26 cellular contexts compared by ENCODE assay signal in the genomic region with DNA sequence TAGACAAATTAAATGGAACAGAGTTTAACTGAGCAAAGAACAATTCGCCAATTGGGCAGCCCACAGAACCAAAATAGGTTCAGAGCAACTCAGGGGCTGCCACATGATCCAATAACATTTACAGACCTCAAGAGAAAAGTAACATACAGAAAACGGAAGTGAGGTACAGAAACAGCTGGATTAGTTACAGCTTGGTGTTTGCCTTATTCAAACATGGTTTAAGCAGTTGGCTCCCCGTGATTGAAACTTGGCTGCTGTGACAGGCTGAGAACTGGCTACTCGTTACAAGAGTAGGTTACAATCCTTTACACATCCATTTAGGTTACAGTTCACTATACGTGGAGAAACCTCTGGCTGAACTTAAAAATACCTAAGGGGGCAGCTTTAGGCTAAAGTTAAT.
DNase-seq lines count a peak whose midpoint lies in the region; FAIRE-seq and TF ChIP-seq lines count a peak whose summit lies in the region.
"Had no signal": no experiment of that assay in that cellular context is flagged by ENCODE, and none has a peak within 500 bp of the region (broad histone marks: within the 10 kb centered on the region; RNA-seq: fewer than 3 reads in every experiment).

No MANE protein-coding gene starts in this region.

- FAIRE-seq in GM12891 (lab: Jason Lieb, UNC) (no peak), GM19239 (lab: Jason Lieb, UNC) (no peak), HTR-8/SVneo (lab: Jason Lieb, UNC) (no peak)
- FAIRE-seq: RCC 7860 had no signal

- no peaks in the 10 kb centered on the region for H3K9me2 ChIP-seq in OCI-LY7 (ENCODE audit: insufficient read depth, low read length)

- no peak for TF ChIP-seq POLR2A in GM12891 (IDR thresholded peaks at IDR 0.05; ENCODE audit: low read depth, low read length)

- no peaks in the 10 kb centered on the region for H3K79me2 ChIP-seq in OCI-LY7 (ENCODE audit: insufficient read depth, low read depth, low read length)

- H3K9me3 ChIP-seq in OCI-LY7 (ENCODE audit: low read length) (no peaks in the 10 kb centered on the region), mesodermal cell (ENCODE audit: control insufficient read depth, low read length) (no peaks in the 10 kb centered on the region)
- H3K9me3 ChIP-seq: spleen, thoracic aorta, vagina had no signal

- TF ChIP-seq CTCF in OCI-LY7 (conservative IDR thresholded peaks at IDR 0.05; ENCODE audit: low read length) = no peak

- no peak for DNase-seq in GM12891 (ENCODE audit: insufficient read length, low spot score)
- peak; percentile 57 for DNase-seq in H4 (ENCODE audit: low spot score)
- peak; percentile 0 for DNase-seq in OCI-LY7 (ENCODE audit: low spot score)
- no peak for DNase-seq in pons (ENCODE audit: low spot score)
- DNase-seq in GM19239 (ENCODE audit: insufficient read length, low spot score) = no peak
- no peak for DNase-seq in HTR-8/SVneo (ENCODE audit: insufficient read length, low spot score)
- DNase-seq: activated CD4-positive, alpha-beta T cell treated with anti-CD3 and anti-CD28 coated beads for 4 hours; activated CD8-positive, alpha-beta memory T cell treated with anti-CD3 and anti-CD28 coated beads for 24 hours; activated gamma-delta T cell treated with Interleukin-2 at 50 U/mL for 16 hours; activated T-cell treated with anti-CD3 and anti-CD28 coated beads, Interleukin-2, amount 50 U/mL, for 24 hours; effector CD4-positive, alpha-beta T cell; EL; head of caudate nucleus; KBM-7; NCI-H1930; NCI-H226; occipital lobe; spleen; stimulated activated CD4-positive, alpha-beta T cell treated with anti-CD3 and anti-CD28 coated beads, Interleukin-4, amount 100 ng/mL, for 1 hour; stimulated activated naive CD4-positive, alpha-beta T cell had no signal

- no peaks in the 10 kb centered on the region for H3K4me1 ChIP-seq in OCI-LY7 (ENCODE audit: insufficient read depth, low read length, poor library complexity, severe bottlenecking)
- H3K4me1 ChIP-seq in mesodermal cell (ENCODE audit: control insufficient read depth, insufficient read depth, low read length, poor library complexity, severe bottlenecking) = no peaks in the 10 kb centered on the region
- H3K4me1 ChIP-seq: spleen, vagina had no signal

- H3K36me3 ChIP-seq in OCI-LY7 (ENCODE audit: insufficient read depth, low read length) = no peaks in the 10 kb centered on the region
- no peaks in the 10 kb centered on the region for H3K36me3 ChIP-seq in mesodermal cell (ENCODE audit: control insufficient read depth, insufficient read depth, low read length)
- H3K36me3 ChIP-seq: spleen, thoracic aorta, vagina had no signal

- H3K4me3 ChIP-seq in OCI-LY7 (ENCODE audit: low read depth, low read length, poor library complexity, severe bottlenecking) = no peak overlapping the region
- no peak overlapping the region for H3K4me3 ChIP-seq in mesodermal cell (ENCODE audit: extremely low read depth, insufficient read depth, low read length, poor library complexity, severe bottlenecking)
- H3K4me3 ChIP-seq: spleen, thoracic aorta, vagina had no signal

- WGBS in mesodermal cell (ENCODE audit: insufficient coverage in 2 of 2), 2 experiments = 69 to 70% methylated on average over 3 to 4 of the region's 5 CpGs

- no peaks in the 10 kb centered on the region for H4K20me1 ChIP-seq in OCI-LY7 (ENCODE audit: insufficient read depth, low read length)

- intact Hi-C loops in OCI-LY7 (cut with micrococcal nuclease; ENCODE audit: unreplicated experiment) = no loop called here

- CTCF ChIA-PET in OCI-LY7 (lab: Charles Lee; ENCODE audit: unreplicated experiment) = no interaction called here

- H2AFZ ChIP-seq in OCI-LY7 (ENCODE audit: low read length) = no peak overlapping the region

- no TSS peak for BruUV-seq in OCI-LY7 (replicated peaks; lab: Mats Ljungman, UMichigan)

- H3K27ac ChIP-seq in OCI-LY7 (ENCODE audit: low read depth, low read length, poor library complexity, severe bottlenecking) = no peak overlapping the region
- peak overlapping the region; percentile 11 for H3K27ac ChIP-seq in mesodermal cell (ENCODE audit: low read depth, low read length, severe bottlenecking)
- H3K27ac ChIP-seq: C4-2B, epithelial cell of prostate, spleen, thoracic aorta, vagina had no signal

- POLR2A ChIA-PET in OCI-LY7 (lab: Charles Lee) = interaction anchor here (0.8 kb wide), 1 partner anchor 15 kb away, joined by 4 read pairs; no protein-coding TSS in a partner anchor

- H3K4me2 ChIP-seq in OCI-LY7 (ENCODE audit: low read length) = no peak overlapping the region

TF ChIP-seq in GM12891, 5 proteins besides CTCF, POLR2A, EP300 and RAD21:
- TF ChIP-seq SPI1 (IDR thresholded peaks at IDR 0.05; ENCODE audit: low read depth, low read length) = peak; percentile 36; the same call in 1 of the 2 replicates
- no peak for TF ChIP-seq PAX5 (IDR thresholded peaks at IDR 0.05; ENCODE audit: insufficient read depth, low read length, severe bottlenecking)
- TF ChIP-seq POLR2AphosphoS5 (IDR thresholded peaks at IDR 0.05; ENCODE audit: low read depth, low read length) = no peak
- no peak for TF ChIP-seq TAF1 (IDR thresholded peaks at IDR 0.05; ENCODE audit: low read depth, low read length)
- TF ChIP-seq POU2F2 (IDR thresholded peaks at IDR 0.05; ENCODE audit: low read depth, low read length) = no peak

Comparison
In these comparisons a context has a peak if more than half of its experiments do, and no peak if none do; other contexts are left out.
1. DNase-seq: peak in H4 (single experiment) and OCI-LY7 (single experiment); none in GM12891 (single experiment), pons (single experiment), GM19239 (single experiment) and HTR-8/SVneo (single experiment).